1 cellular context compared by ENCODE assay signal in the genomic region with DNA sequence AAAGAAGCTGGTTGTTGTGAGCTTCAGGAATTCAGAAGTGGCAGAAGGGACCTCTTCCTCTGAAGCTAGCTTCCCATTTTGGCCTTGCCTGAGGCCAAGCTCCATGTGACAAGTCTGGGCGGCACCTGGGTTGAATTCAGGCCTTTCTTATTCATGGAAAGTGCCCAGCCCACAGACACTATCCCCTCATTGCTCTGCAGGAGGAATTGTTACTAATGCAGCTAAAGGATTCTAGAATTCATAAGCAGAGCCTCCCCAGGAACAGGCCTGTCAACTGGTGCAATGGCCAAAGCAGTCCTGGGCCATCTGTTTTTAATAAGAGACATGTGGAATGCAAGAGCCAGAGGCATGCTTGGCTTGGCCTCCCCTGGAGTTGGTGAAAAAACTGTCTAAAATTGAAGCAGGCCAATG.
TF ChIP-seq lines count a peak whose summit lies in the region.

No MANE protein-coding gene starts in this region.

TF ChIP-seq in SK-N-SH treated with all-trans-retinoic acid at 6 μM for 48 hours, 23 proteins besides CTCF, POLR2A, EP300 and RAD21 (continued from another document):
- TF ChIP-seq OSR1 (CRISPR knock-in tag; IDR thresholded peaks at IDR 0.05): no peak
- no peak for TF ChIP-seq PPARA (CRISPR knock-in tag; IDR thresholded peaks at IDR 0.05; ENCODE audit: borderline replicate concordance)
- TF ChIP-seq, protein P1, sequence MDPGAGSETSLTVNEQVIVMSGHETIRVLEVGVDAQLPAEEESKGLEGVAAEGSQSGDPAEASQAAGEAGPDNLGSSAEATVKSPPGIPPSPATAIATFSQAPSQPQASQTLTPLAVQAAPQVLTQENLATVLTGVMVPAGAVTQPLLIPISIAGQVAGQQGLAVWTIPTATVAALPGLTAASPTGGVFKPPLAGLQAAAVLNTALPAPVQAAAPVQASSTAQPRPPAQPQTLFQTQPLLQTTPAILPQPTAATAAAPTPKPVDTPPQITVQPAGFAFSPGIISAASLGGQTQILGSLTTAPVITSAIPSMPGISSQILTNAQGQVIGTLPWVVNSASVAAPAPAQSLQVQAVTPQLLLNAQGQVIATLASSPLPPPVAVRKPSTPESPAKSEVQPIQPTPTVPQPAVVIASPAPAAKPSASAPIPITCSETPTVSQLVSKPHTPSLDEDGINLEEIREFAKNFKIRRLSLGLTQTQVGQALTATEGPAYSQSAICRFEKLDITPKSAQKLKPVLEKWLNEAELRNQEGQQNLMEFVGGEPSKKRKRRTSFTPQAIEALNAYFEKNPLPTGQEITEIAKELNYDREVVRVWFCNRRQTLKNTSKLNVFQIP (CRISPR knock-in tag; IDR thresholded peaks at IDR 0.05; ENCODE audit: borderline replicate concordance, low read depth): no peak
- TF ChIP-seq ZFP3 (CRISPR knock-in tag; IDR thresholded peaks at IDR 0.05): no peak
- TF ChIP-seq, protein P2, sequence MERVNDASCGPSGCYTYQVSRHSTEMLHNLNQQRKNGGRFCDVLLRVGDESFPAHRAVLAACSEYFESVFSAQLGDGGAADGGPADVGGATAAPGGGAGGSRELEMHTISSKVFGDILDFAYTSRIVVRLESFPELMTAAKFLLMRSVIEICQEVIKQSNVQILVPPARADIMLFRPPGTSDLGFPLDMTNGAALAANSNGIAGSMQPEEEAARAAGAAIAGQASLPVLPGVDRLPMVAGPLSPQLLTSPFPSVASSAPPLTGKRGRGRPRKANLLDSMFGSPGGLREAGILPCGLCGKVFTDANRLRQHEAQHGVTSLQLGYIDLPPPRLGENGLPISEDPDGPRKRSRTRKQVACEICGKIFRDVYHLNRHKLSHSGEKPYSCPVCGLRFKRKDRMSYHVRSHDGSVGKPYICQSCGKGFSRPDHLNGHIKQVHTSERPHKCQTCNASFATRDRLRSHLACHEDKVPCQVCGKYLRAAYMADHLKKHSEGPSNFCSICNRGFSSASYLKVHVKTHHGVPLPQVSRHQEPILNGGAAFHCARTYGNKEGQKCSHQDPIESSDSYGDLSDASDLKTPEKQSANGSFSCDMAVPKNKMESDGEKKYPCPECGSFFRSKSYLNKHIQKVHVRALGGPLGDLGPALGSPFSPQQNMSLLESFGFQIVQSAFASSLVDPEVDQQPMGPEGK (CRISPR knock-in tag; IDR thresholded peaks at IDR 0.05; ENCODE audit: borderline replicate concordance): no peak
- TF ChIP-seq, protein P3, sequence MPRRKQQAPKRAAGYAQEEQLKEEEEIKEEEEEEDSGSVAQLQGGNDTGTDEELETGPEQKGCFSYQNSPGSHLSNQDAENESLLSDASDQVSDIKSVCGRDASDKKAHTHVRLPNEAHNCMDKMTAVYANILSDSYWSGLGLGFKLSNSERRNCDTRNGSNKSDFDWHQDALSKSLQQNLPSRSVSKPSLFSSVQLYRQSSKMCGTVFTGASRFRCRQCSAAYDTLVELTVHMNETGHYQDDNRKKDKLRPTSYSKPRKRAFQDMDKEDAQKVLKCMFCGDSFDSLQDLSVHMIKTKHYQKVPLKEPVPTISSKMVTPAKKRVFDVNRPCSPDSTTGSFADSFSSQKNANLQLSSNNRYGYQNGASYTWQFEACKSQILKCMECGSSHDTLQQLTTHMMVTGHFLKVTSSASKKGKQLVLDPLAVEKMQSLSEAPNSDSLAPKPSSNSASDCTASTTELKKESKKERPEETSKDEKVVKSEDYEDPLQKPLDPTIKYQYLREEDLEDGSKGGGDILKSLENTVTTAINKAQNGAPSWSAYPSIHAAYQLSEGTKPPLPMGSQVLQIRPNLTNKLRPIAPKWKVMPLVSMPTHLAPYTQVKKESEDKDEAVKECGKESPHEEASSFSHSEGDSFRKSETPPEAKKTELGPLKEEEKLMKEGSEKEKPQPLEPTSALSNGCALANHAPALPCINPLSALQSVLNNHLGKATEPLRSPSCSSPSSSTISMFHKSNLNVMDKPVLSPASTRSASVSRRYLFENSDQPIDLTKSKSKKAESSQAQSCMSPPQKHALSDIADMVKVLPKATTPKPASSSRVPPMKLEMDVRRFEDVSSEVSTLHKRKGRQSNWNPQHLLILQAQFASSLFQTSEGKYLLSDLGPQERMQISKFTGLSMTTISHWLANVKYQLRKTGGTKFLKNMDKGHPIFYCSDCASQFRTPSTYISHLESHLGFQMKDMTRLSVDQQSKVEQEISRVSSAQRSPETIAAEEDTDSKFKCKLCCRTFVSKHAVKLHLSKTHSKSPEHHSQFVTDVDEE (CRISPR knock-in tag; IDR thresholded peaks at IDR 0.05): peak; percentile 38; the same call in 1 of the 2 replicates
- no peak for TF ChIP-seq ZNF565 (CRISPR knock-in tag; conservative IDR thresholded peaks at IDR 0.05; ENCODE audit: low read depth)
- no peak for TF ChIP-seq ESRRG (CRISPR knock-in tag; IDR thresholded peaks at IDR 0.05)
- TF ChIP-seq SNAI2 (CRISPR knock-in tag; IDR thresholded peaks at IDR 0.05): peak; percentile 40; the same call in 1 of the 2 replicates
- TF ChIP-seq ISL1 (CRISPR knock-in tag; IDR thresholded peaks at IDR 0.05): peak; percentile 44; the same call in 1 of the 2 replicates
- TF ChIP-seq, protein P4, sequence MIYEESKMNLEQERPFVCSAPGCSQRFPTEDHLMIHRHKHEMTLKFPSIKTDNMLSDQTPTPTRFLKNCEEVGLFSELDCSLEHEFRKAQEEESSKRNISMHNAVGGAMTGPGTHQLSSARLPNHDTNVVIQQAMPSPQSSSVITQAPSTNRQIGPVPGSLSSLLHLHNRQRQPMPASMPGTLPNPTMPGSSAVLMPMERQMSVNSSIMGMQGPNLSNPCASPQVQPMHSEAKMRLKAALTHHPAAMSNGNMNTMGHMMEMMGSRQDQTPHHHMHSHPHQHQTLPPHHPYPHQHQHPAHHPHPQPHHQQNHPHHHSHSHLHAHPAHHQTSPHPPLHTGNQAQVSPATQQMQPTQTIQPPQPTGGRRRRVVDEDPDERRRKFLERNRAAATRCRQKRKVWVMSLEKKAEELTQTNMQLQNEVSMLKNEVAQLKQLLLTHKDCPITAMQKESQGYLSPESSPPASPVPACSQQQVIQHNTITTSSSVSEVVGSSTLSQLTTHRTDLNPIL (CRISPR knock-in tag; IDR thresholded peaks at IDR 0.05; ENCODE audit: low read depth): no peak
- TF ChIP-seq ZFP30 (CRISPR knock-in tag; IDR thresholded peaks at IDR 0.05): no peak
